ENCODE assay signal across 15 cellular contexts in genomic region chr14:102811971-102812370, GRCh38.
"Had no signal": no experiment of that assay in that cellular context is flagged by ENCODE, and none has a peak within 500 bp of the region (broad histone marks: within the 10 kb centered on the region; RNA-seq: fewer than 3 reads in every experiment).

No MANE protein-coding gene starts in this region.

- H3K27ac Mint-ChIP-seq: activated CD4-positive, alpha-beta T cell treated with anti-CD3 and anti-CD28 coated beads, Interleukin-2, amount 10 ng/mL, durations not matched to agents 7 days and 5 days; stimulated activated naive CD8-positive, alpha-beta T cell treated with anti-CD3 and anti-CD28 coated beads, Interleukin-15, Interleukin-2, amounts not matched to agents 100 ng/mL and 50 ng/mL, for 24 hours had no signal

- ATAC-seq: gastroesophageal sphincter, sciatic nerve, SK-N-SH treated with all-trans-retinoic acid at 6 μM for 48 hours had no signal

- H3K36me3 ChIP-seq: adrenal gland, colonic mucosa, gastroesophageal sphincter, left ventricle myocardium inferior, upper lobe of left lung had no signal

- H3K9me3 ChIP-seq: adrenal gland, colonic mucosa, gastroesophageal sphincter, left ventricle myocardium inferior, upper lobe of left lung had no signal

- H3K4me3 Mint-ChIP-seq: activated CD4-positive, alpha-beta T cell treated with anti-CD3 and anti-CD28 coated beads, Interleukin-2, amount 10 ng/mL, durations not matched to agents 7 days and 5 days; neural crest cell; stimulated activated naive CD8-positive, alpha-beta T cell treated with anti-CD3 and anti-CD28 coated beads, Interleukin-15, Interleukin-2, amounts not matched to agents 100 ng/mL and 50 ng/mL, for 24 hours had no signal

- H3K9me3 Mint-ChIP-seq: activated CD4-positive, alpha-beta T cell treated with anti-CD3 and anti-CD28 coated beads, Interleukin-2, amount 10 ng/mL, durations not matched to agents 7 days and 5 days; stimulated activated naive CD8-positive, alpha-beta T cell treated with anti-CD3 and anti-CD28 coated beads, Interleukin-15, Interleukin-2, amounts not matched to agents 100 ng/mL and 50 ng/mL, for 24 hours had no signal

- H3K27ac ChIP-seq: adrenal gland, colonic mucosa, gastroesophageal sphincter, left ventricle myocardium inferior, upper lobe of left lung had no signal

- DNase-seq: activated CD4-positive, alpha-beta T cell treated with anti-CD3 and anti-CD28 coated beads, Interleukin-2, amount 10 ng/mL, durations not matched to agents 7 days and 5 days; adrenal gland; caudate nucleus; colonic mucosa; effector CD4-positive, alpha-beta T cell; kidney; left ventricle myocardium inferior; Right ventricle myocardium superior; stimulated activated CD4-positive, alpha-beta T cell treated with anti-CD3 and anti-CD28 coated beads, Interleukin-2, amount 100 ng/mL, for 24 hours had no signal

- H3K4me1 ChIP-seq: adrenal gland, left ventricle myocardium inferior had no signal

- H3K4me3 ChIP-seq: adrenal gland, colonic mucosa, gastroesophageal sphincter, left ventricle myocardium inferior, upper lobe of left lung had no signal

- H3K27me3 ChIP-seq: adrenal gland, colonic mucosa, gastroesophageal sphincter, upper lobe of left lung had no signal

- H3K27me3 Mint-ChIP-seq: activated CD4-positive, alpha-beta T cell treated with anti-CD3 and anti-CD28 coated beads, Interleukin-2, amount 10 ng/mL, durations not matched to agents 7 days and 5 days; stimulated activated naive CD8-positive, alpha-beta T cell treated with anti-CD3 and anti-CD28 coated beads, Interleukin-15, Interleukin-2, amounts not matched to agents 100 ng/mL and 50 ng/mL, for 24 hours had no signal
